Comparison of ENCODE assay signal across 15 cellular contexts in the genomic region with DNA sequence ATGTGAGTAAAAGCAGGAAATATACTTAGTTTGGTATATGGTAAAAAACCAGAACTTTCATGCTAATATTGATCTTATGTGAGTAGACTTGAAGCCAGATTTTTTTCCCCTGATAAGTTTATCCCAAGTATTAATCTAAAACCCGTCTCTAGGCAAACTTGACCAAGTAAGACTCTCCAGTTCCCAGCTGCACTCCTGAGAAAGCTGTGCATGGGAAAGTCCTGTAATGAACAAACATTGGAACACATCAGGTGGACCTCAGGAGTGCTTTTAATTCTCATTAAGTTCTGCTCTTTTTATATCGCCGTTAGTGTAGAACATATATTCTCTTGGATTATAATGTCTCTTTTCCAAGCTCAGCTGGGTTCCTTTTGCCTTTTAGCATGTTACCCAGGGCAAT.
DNase-seq lines count a peak whose midpoint lies in the region; ATAC-seq and TF ChIP-seq lines count a peak whose summit lies in the region.
"Had no signal": no experiment of that assay in that cellular context is flagged by ENCODE, and none has a peak within 500 bp of the region (broad histone marks: within the 10 kb centered on the region; RNA-seq: fewer than 3 reads in every experiment).

No MANE protein-coding gene starts in this region.

- no peaks in the 10 kb centered on the region for H3K27me3 Mint-ChIP-seq in activated T-cell treated with anti-CD3 and anti-CD28 coated beads, Interleukin-2, amount 50 U/mL, for 24 hours
- no peaks in the 10 kb centered on the region for H3K27me3 Mint-ChIP-seq in activated T-cell treated with anti-CD3 and anti-CD28 coated beads, Interleukin-2, amount 50 U/mL, for 4 hours (ENCODE audit: low read depth)
- H3K27me3 Mint-ChIP-seq: B cell; CD4-positive, alpha-beta memory T cell had no signal

- H3K4me3 Mint-ChIP-seq in activated T-cell treated with anti-CD3 and anti-CD28 coated beads, Interleukin-2, amount 50 U/mL, for 24 hours: no peak overlapping the region
- no peak overlapping the region for H3K4me3 Mint-ChIP-seq in activated T-cell treated with anti-CD3 and anti-CD28 coated beads, Interleukin-2, amount 50 U/mL, for 4 hours
- no peak overlapping the region for H3K4me3 Mint-ChIP-seq in stimulated activated effector memory CD8-positive, alpha-beta T cell treated with anti-CD3 and anti-CD28 coated beads, Interleukin-12 subunit alpha, Interleukin-12 subunit beta, amount 100 ng/mL, for 72 hours
- H3K4me3 Mint-ChIP-seq: B cell; CD4-positive, alpha-beta memory T cell had no signal

- H3K9me3 Mint-ChIP-seq in activated T-cell treated with anti-CD3 and anti-CD28 coated beads, Interleukin-2, amount 50 U/mL, for 24 hours: no peaks in the 10 kb centered on the region
- no peaks in the 10 kb centered on the region for H3K9me3 Mint-ChIP-seq in activated T-cell treated with anti-CD3 and anti-CD28 coated beads, Interleukin-2, amount 50 U/mL, for 4 hours
- H3K9me3 Mint-ChIP-seq in stimulated activated effector memory CD8-positive, alpha-beta T cell treated with anti-CD3 and anti-CD28 coated beads, Interleukin-12 subunit alpha, Interleukin-12 subunit beta, amount 100 ng/mL, for 72 hours: no peaks in the 10 kb centered on the region

- ATAC-seq in activated T-cell treated with anti-CD3 and anti-CD28 coated beads, Interleukin-2, amount 50 U/mL, for 4 hours: no peak
- peak; percentile 62 for ATAC-seq in left lung
- no peak for ATAC-seq in stimulated activated effector memory CD8-positive, alpha-beta T cell treated with anti-CD3 and anti-CD28 coated beads, Interleukin-12 subunit alpha, Interleukin-12 subunit beta, amount 100 ng/mL, for 72 hours
- no peak for ATAC-seq in HG03432 (IDR thresholded peaks at IDR 0.05; ENCODE audit: unreplicated experiment)
- ATAC-seq: HepG2 had no signal

- H3K9me2 ChIP-seq in Karpas-422 (replicated peaks; ENCODE audit: insufficient read depth, low read length): no peaks in the 10 kb centered on the region

- H3K36me3 ChIP-seq in Karpas-422 (ENCODE audit: insufficient read depth, low read length): peaks cover 26% of the 10 kb centered on the region; the same call in 1 of the 2 replicates
- H3K36me3 ChIP-seq in left lung: peaks cover 0 to 34% of the 10 kb centered on the region in 2 donors

- peaks cover 30% of the 10 kb centered on the region for H3K4me1 Mint-ChIP-seq in activated T-cell treated with anti-CD3 and anti-CD28 coated beads, Interleukin-2, amount 50 U/mL, for 24 hours (ENCODE audit: low read depth)
- H3K4me1 Mint-ChIP-seq in activated T-cell treated with anti-CD3 and anti-CD28 coated beads, Interleukin-2, amount 50 U/mL, for 4 hours (ENCODE audit: low read depth): peaks cover 13% of the 10 kb centered on the region
- H3K4me1 Mint-ChIP-seq in stimulated activated effector memory CD8-positive, alpha-beta T cell treated with anti-CD3 and anti-CD28 coated beads, Interleukin-12 subunit alpha, Interleukin-12 subunit beta, amount 100 ng/mL, for 72 hours: peaks cover 16% of the 10 kb centered on the region

- H3K79me2 ChIP-seq in Karpas-422 (ENCODE audit: low read length): peaks cover 5% of the 10 kb centered on the region; the same call in 1 of the 2 replicates

- H3K9ac ChIP-seq in Karpas-422 (ENCODE audit: low read length): no peak overlapping the region

- H3K27me3 ChIP-seq in Karpas-422 (ENCODE audit: low read length): no peaks in the 10 kb centered on the region
- no peaks in the 10 kb centered on the region for H3K27me3 ChIP-seq in left lung

- H2AFZ ChIP-seq in Karpas-422 (ENCODE audit: low read length): no peak overlapping the region

- TF ChIP-seq CTCF in left lung (IDR thresholded peaks at IDR 0.05): no peak

- H3K27ac Mint-ChIP-seq in activated T-cell treated with anti-CD3 and anti-CD28 coated beads, Interleukin-2, amount 50 U/mL, for 24 hours: peak overlapping the region; percentile 78
- peak overlapping the region; percentile 84 for H3K27ac Mint-ChIP-seq in stimulated activated effector memory CD8-positive, alpha-beta T cell treated with anti-CD3 and anti-CD28 coated beads, Interleukin-12 subunit alpha, Interleukin-12 subunit beta, amount 100 ng/mL, for 72 hours

- intact Hi-C loops in left lung (cut with DNase I): loop anchor here in 1 of 2 donors (10.0 kb wide), 1 partner anchor 121 kb away; no protein-coding TSS in a partner anchor

- H3K9me3 ChIP-seq in Karpas-422 (ENCODE audit: low read length): no peaks in the 10 kb centered on the region
- no peaks in the 10 kb centered on the region for H3K9me3 ChIP-seq in left lung
- H3K9me3 ChIP-seq: HAP-1 had no signal

- H3K27ac ChIP-seq in Karpas-422 (ENCODE audit: low read length) (peak overlapping the region; percentile 42), left lung (no peak overlapping the region)

- no peaks in the 10 kb centered on the region for H4K20me1 ChIP-seq in Karpas-422 (ENCODE audit: insufficient read depth, low read depth, low read length)

- no peak overlapping the region for H3K4me2 ChIP-seq in Karpas-422 (ENCODE audit: low read depth, low read length, poor library complexity, severe bottlenecking)

- no peak for DNase-seq in activated T-cell treated with anti-CD3 and anti-CD28 coated beads, Interleukin-2, amount 50 U/mL, for 24 hours
- DNase-seq in activated T-cell treated with anti-CD3 and anti-CD28 coated beads, Interleukin-2, amount 50 U/mL, for 4 hours: no peak
- DNase-seq in Karpas-422 (no peak), left lung (no peak), NCI-H1105 (lab: John Stamatoyannopoulos, UW) (no peak)
- no peak for DNase-seq in stimulated activated effector memory CD8-positive, alpha-beta T cell treated with anti-CD3 and anti-CD28 coated beads, Interleukin-12 subunit alpha, Interleukin-12 subunit beta, amount 100 ng/mL, for 72 hours (ENCODE audit: low spot score in 2 of 2)
- no peak for DNase-seq in activated CD8-positive, alpha-beta memory T cell treated with anti-CD3 and anti-CD28 coated beads for 24 hours
- DNase-seq: C1 segment of cervical spinal cord; CD4-positive, alpha-beta memory T cell; COR-L47; GF-D8 had no signal

- H3K4me3 ChIP-seq in Karpas-422 (ENCODE audit: low read length) (no peak overlapping the region), left lung (no peak overlapping the region)
- H3K4me3 ChIP-seq: HAP-1 had no signal

- H3K4me1 ChIP-seq in Karpas-422 (ENCODE audit: low read length) (peaks cover 59% of the 10 kb centered on the region), left lung (no peaks in the 10 kb centered on the region)
- H3K4me1 ChIP-seq: HAP-1 had no signal

- H3K36me3 Mint-ChIP-seq in activated T-cell treated with anti-CD3 and anti-CD28 coated beads, Interleukin-2, amount 50 U/mL, for 24 hours (ENCODE audit: low read depth): peaks cover 57% of the 10 kb centered on the region
- H3K36me3 Mint-ChIP-seq in activated T-cell treated with anti-CD3 and anti-CD28 coated beads, Interleukin-2, amount 50 U/mL, for 4 hours (ENCODE audit: insufficient read depth): peaks cover 24% of the 10 kb centered on the region
- H3K36me3 Mint-ChIP-seq in stimulated activated effector memory CD8-positive, alpha-beta T cell treated with anti-CD3 and anti-CD28 coated beads, Interleukin-12 subunit alpha, Interleukin-12 subunit beta, amount 100 ng/mL, for 72 hours: peaks cover 66% of the 10 kb centered on the region
